In genomic region chr6:71204741-71205140, GRCh38 we compare ENCODE assay signal across 20 cellular contexts.
"Had no signal": no experiment of that assay in that cellular context is flagged by ENCODE, and none has a peak within 500 bp of the region (broad histone marks: within the 10 kb centered on the region; RNA-seq: fewer than 3 reads in every experiment).

No MANE protein-coding gene starts in this region.

- H3K27ac ChIP-seq: esophagus muscularis mucosa, sigmoid colon, thyroid gland had no signal

- H3K4me3 ChIP-seq: esophagus muscularis mucosa, sigmoid colon, thyroid gland had no signal

- DNase-seq: activated CD4-positive, alpha-beta T cell treated with anti-CD3 and anti-CD28 coated beads, Interleukin-2, amount 10 ng/mL, durations not matched to agents 24 days and 14 days; activated CD8-positive, alpha-beta T cell treated with anti-CD3 and anti-CD28 coated beads, Interleukin-2, amount 10 ng/mL, durations not matched to agents 7 days and 5 days; activated effector memory CD4-positive, alpha-beta T cell treated with anti-CD3 and anti-CD28 coated beads, Interleukin-2, amount 50 U/mL, for 16 hours; activated naive CD4-positive, alpha-beta T cell treated with anti-CD3 and anti-CD28 coated beads, Interleukin-2, amount 50 U/mL, for 16 hours; activated T-cell treated with anti-CD3 and anti-CD28 coated beads, Interleukin-2, amount 50 U/mL, for 48 hours; aorta; dermis blood vessel endothelial cell; effector memory CD4-positive, alpha-beta T cell; left ventricle myocardium superior; natural killer cell; posterior cingulate gyrus; sigmoid colon; stimulated activated CD4-positive, alpha-beta T cell treated with anti-CD3 and anti-CD28 coated beads, Interleukin-12 subunit alpha, Interleukin-12 subunit beta, amount 100 ng/mL, for 4 hours; stimulated activated CD4-positive, alpha-beta T cell treated with anti-CD3 and anti-CD28 coated beads, Interleukin-1b, Interleukin-23, amount 100 ng/mL, for 48 hours; stimulated activated CD8-positive, alpha-beta memory T cell treated with anti-CD3 and anti-CD28 coated beads, Interleukin-4, amount 100 ng/mL, for 48 hours; stimulated activated naive CD4-positive, alpha-beta T cell; T-helper 1 cell; T1000; thyroid gland had no signal

- H3K4me1 ChIP-seq: esophagus muscularis mucosa, sigmoid colon, thyroid gland had no signal

- H3K27me3 ChIP-seq: esophagus muscularis mucosa, sigmoid colon, thyroid gland had no signal

- H3K36me3 ChIP-seq: esophagus muscularis mucosa, sigmoid colon, thyroid gland had no signal

- H3K9me3 ChIP-seq: esophagus muscularis mucosa, sigmoid colon, thyroid gland had no signal
